ENCODE assay signal across 13 cellular contexts in the genomic region with DNA sequence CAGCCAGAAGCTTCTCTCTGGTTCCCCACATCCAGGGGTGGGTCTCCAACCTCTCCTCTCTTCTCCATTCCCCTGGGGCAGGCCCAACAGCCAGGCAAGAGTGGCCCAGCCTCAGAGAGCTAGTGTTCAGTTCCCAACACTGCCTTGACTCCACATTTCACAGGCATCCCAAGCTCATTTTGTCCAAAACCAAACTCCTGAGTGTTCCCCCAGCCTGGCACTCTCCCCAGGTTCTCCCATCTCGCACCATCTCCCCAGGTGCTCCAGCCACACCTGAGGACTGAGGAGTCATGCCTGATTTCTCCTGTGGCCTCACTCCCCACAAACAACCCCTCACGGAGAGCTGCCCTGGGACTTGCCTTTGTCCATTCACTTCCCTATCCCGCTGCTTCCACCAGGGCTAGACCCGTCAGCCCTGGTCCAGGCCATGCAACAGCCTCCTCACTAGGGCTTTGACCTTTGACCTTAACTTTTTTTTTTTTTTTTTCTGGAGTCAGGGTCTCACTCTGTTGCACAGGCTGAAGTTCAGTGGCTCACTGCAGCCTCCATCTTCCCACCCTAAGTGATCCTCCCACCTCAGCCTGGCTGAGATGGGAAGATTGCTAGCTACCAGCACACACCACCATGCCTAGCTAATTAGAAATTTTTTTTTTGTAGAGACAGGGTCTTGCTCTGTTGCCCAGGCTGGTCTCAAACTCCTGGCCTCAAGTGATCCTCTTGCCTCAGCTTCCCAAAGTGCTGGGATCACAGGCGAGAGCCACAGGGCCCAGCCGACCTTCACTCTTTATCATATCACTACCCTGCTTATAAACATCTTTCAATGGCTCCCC. TPM values are rescaled to one million over a fixed set of nuclear protein-coding genes. Genes with fewer than 3 reads are reported as not detected.
DNase-seq lines count a peak whose midpoint lies in the region; ATAC-seq and TF ChIP-seq lines count a peak whose summit lies in the region.
"Had no signal": no experiment of that assay in that cellular context is flagged by ENCODE, and none has a peak within 500 bp of the region (broad histone marks: within the 10 kb centered on the region; RNA-seq: fewer than 3 reads in every experiment).

No MANE protein-coding gene starts in this region.

- H3K27ac ChIP-seq in skin epidermis = peak overlapping the region in 17 of 21 experiments; percentile 26 to 100 (median 80)
- H3K27ac ChIP-seq: GM23248, parathyroid adenoma had no signal

- intact Hi-C loops in activated CD4-positive, alpha-beta T cell treated with anti-CD3 and anti-CD28 coated beads for 36 hours (cut with DNase I, micrococcal nuclease) = no loop called here

- peak overlapping the region; percentile 99 for H3K27ac Mint-ChIP-seq in activated CD4-positive, alpha-beta T cell treated with anti-CD3 and anti-CD28 coated beads for 36 hours
- H3K27ac Mint-ChIP-seq in brain = peak overlapping the region in 4 of 5 experiments; percentile 47 to 92 (median 79)

- peaks cover 72% of the 10 kb centered on the region for H3K4me1 Mint-ChIP-seq in activated CD4-positive, alpha-beta T cell treated with anti-CD3 and anti-CD28 coated beads for 36 hours
- H3K4me1 Mint-ChIP-seq in brain = peaks cover 59% of the 10 kb centered on the region

- CTCF ChIA-PET in activated CD4-positive, alpha-beta T cell treated with anti-CD3 and anti-CD28 coated beads for 36 hours (lab: Charles Lee) = interaction anchor here (0.5 to 22.1 kb wide), 17 partner anchors 2 to 384 kb away, joined by 3 to 743 read pairs (median 5); a partner anchor contains a TSS

- ATAC-seq in activated CD4-positive, alpha-beta T cell treated with anti-CD3 and anti-CD28 coated beads for 36 hours = peak; percentile 2
- no peak for ATAC-seq in HG02571 (IDR thresholded peaks at IDR 0.05; ENCODE audit: unreplicated experiment)

- peak; percentile 6 for DNase-seq in activated CD4-positive, alpha-beta T cell treated with anti-CD3 and anti-CD28 coated beads for 36 hours
- no peak for DNase-seq in activated CD4-positive, alpha-beta T cell treated with anti-CD3 and anti-CD28 coated beads for 1 hour
- DNase-seq in HuH-7.5 (ENCODE audit: low spot score) = peak; percentile 76
- no peak for DNase-seq in GM19238 (ENCODE audit: insufficient read length, low spot score)
- no peak for DNase-seq in inferior parietal cortex (ENCODE audit: extremely low spot score)
- DNase-seq: heart left ventricle had no signal

- peak overlapping the region; percentile 68 for H3K4me3 Mint-ChIP-seq in activated CD4-positive, alpha-beta T cell treated with anti-CD3 and anti-CD28 coated beads for 36 hours
- peak overlapping the region in 2 of 5 experiments; percentile 1 to 30 for H3K4me3 Mint-ChIP-seq in brain

- POLR2A ChIA-PET in activated CD4-positive, alpha-beta T cell treated with anti-CD3 and anti-CD28 coated beads for 36 hours (lab: Charles Lee) = interaction anchor here (0.6 to 2.5 kb wide), 7 partner anchors 10 to 676 kb away, joined by 3 to 21 read pairs (median 5); no protein-coding TSS in a partner anchor

- no peak for TF ChIP-seq CTCF in brain (conservative IDR thresholded peaks at IDR 0.05)

- no peaks in the 10 kb centered on the region for H3K27me3 Mint-ChIP-seq in activated CD4-positive, alpha-beta T cell treated with anti-CD3 and anti-CD28 coated beads for 36 hours
- H3K27me3 Mint-ChIP-seq in brain = peaks cover 5% of the 10 kb centered on the region

- H3K36me3 Mint-ChIP-seq in activated CD4-positive, alpha-beta T cell treated with anti-CD3 and anti-CD28 coated beads for 36 hours (ENCODE audit: low read depth) = peaks cover 3% of the 10 kb centered on the region
- H3K36me3 Mint-ChIP-seq in brain = no peaks in the 10 kb centered on the region

- H3K4me3 ChIP-seq in skin epidermis = no peak overlapping the region
- H3K4me3 ChIP-seq: coronary artery, GM23248 had no signal

- H3K9me3 Mint-ChIP-seq in activated CD4-positive, alpha-beta T cell treated with anti-CD3 and anti-CD28 coated beads for 36 hours (ENCODE audit: low read depth) = no peaks in the 10 kb centered on the region
- H3K9me3 Mint-ChIP-seq in brain = peaks cover 0 to 3% (median 0%) of the 10 kb centered on the region in 5 experiments

RNA-seq across cellular contexts. Expression of a gene that starts 3.9 kb away (rescaled TPM):
- 100 to 1,000 TPM; 229 to 272 TPM for total RNA-seq in activated CD4-positive, alpha-beta T cell treated with anti-CD3 and anti-CD28 coated beads for 36 hours
- 66.2 TPM for polyA plus RNA-seq in brain (ENCODE audit: insufficient read depth, low read depth, low replicate concordance)

RNA-seq across cellular contexts. Expression of a gene that starts 29.3 kb away (rescaled TPM):
- total RNA-seq in activated CD4-positive, alpha-beta T cell treated with anti-CD3 and anti-CD28 coated beads for 36 hours = not detected
- polyA plus RNA-seq in brain (ENCODE audit: insufficient read depth, low read depth, low replicate concordance) = not detected
- total RNA-seq: GM23248, heart left ventricle, LHCN-M2 had no signal
- polyA plus RNA-seq: GM23248, heart left ventricle had no signal

RNA-seq across cellular contexts. Expression of a gene that starts 34.7 kb away (rescaled TPM):
- under 1 TPM in 1 of 2 experiments, not detected in 1; 0.25 TPM for total RNA-seq in activated CD4-positive, alpha-beta T cell treated with anti-CD3 and anti-CD28 coated beads for 36 hours
- not detected for polyA plus RNA-seq in brain (ENCODE audit: insufficient read depth, low read depth, low replicate concordance)
- total RNA-seq: GM23248 had no signal
- polyA plus RNA-seq: GM23248 had no signal

RNA-seq across cellular contexts. Expression of a gene that starts 48.4 kb away (rescaled TPM):
- under 1 TPM in 1 of 2 experiments, not detected in 1; 0.11 TPM for total RNA-seq in activated CD4-positive, alpha-beta T cell treated with anti-CD3 and anti-CD28 coated beads for 36 hours
- 2.1 TPM for polyA plus RNA-seq in brain (ENCODE audit: insufficient read depth, low read depth, low replicate concordance)
- total RNA-seq: GM23248, LHCN-M2 had no signal
- polyA plus RNA-seq: GM23248 had no signal

RNA-seq across cellular contexts. Expression of a gene that starts 52.7 kb away (rescaled TPM):
- total RNA-seq in activated CD4-positive, alpha-beta T cell treated with anti-CD3 and anti-CD28 coated beads for 36 hours = 1 to 10 TPM; 2.0 to 2.2 TPM
- 0.17 TPM for polyA plus RNA-seq in brain (ENCODE audit: insufficient read depth, low read depth, low replicate concordance)
- total RNA-seq: GM23248, LHCN-M2 had no signal
- polyA plus RNA-seq: GM23248 had no signal

Comparison
In these comparisons a context has a peak if more than half of its experiments do, and no peak if none do; other contexts are left out.
1. DNase-seq: peak in activated CD4-positive, alpha-beta T cell treated with anti-CD3 and anti-CD28 coated beads for 36 hours (single experiment) and HuH-7.5 (single experiment); none in activated CD4-positive, alpha-beta T cell treated with anti-CD3 and anti-CD28 coated beads for 1 hour (single experiment), GM19238 (single experiment) and inferior parietal cortex (single experiment).